8 cellular contexts compared by ENCODE assay signal in genomic region chr19:44212865-44213346, GRCh38. TPM values are rescaled to one million over a fixed set of nuclear protein-coding genes. Genes with fewer than 3 reads are reported as not detected.
DNase-seq lines count a peak whose midpoint lies in the region; ATAC-seq, FAIRE-seq and TF ChIP-seq lines count a peak whose summit lies in the region.

No MANE protein-coding gene starts in this region.

- WGBS in small intestine, 3 donors: 4 to 6% (median 5%) methylated on average over 15 of the region's 15 CpGs

- CTCF ChIA-PET in AG04450 (lab: Charles Lee): interaction anchor here (0.6 kb wide), 1 partner anchor 28 kb away, joined by 3 read pairs; no protein-coding TSS in a partner anchor

- ATAC-seq in GM18907 (IDR thresholded peaks at IDR 0.05; ENCODE audit: unreplicated experiment): peak; percentile 14

- peaks cover 0 to 9% of the 10 kb centered on the region in 2 donors for H3K36me3 ChIP-seq in small intestine (ENCODE audit: control insufficient read depth in 2 of 2, insufficient read depth in 2 of 2, low read length in 2 of 2)

- POLR2A ChIA-PET in AG04450 (lab: Yijun Ruan, JAX): interaction anchor here (0.7 to 1.2 kb wide), 5 partner anchors 48 to 259 kb away, joined by 5 to 14 read pairs (median 10); partner anchors contain the start of genes ZNF226 and ZNF285

- DNase-seq in AG04450 (ENCODE audit: low read depth, low spot score) (no peak), NCI-H146 treated with DMSO at 0.1 percent for 48 hours (lab: John Stamatoyannopoulos, UW; ENCODE audit: unreplicated experiment) (peak; percentile 47), astrocyte of the hippocampus (ENCODE audit: low read depth, low spot score) (peak; percentile 35), iPS-NIHi11 (ENCODE audit: low spot score) (peak; percentile 26), small intestine (no peak), pons (ENCODE audit: low spot score) (no peak), KBM-7 (no peak)

- no peaks in the 10 kb centered on the region for H3K27me3 ChIP-seq in AG04450 (ENCODE audit: control insufficient read depth, insufficient read depth, low read length)
- no peaks in the 10 kb centered on the region for H3K27me3 ChIP-seq in small intestine (ENCODE audit: control insufficient read depth in 2 of 2, insufficient read depth in 2 of 2, low read length in 2 of 2)

- no peak for TF ChIP-seq CTCF in AG04450 (IDR thresholded peaks at IDR 0.05; ENCODE audit: low read depth, low read length)

- H3K9me3 ChIP-seq in AG04450 (ENCODE audit: control insufficient read depth, insufficient read depth, low read length) (no peaks in the 10 kb centered on the region; the same call in 1 of the 2 replicates), small intestine (ENCODE audit: control insufficient read depth, low read depth) (peaks cover 1% of the 10 kb centered on the region)

- peaks cover 0 to 4% of the 10 kb centered on the region in 2 donors for H3K4me1 ChIP-seq in small intestine (ENCODE audit: control insufficient read depth in 2 of 2, insufficient read depth in 1 of 2, low read depth in 1 of 2, low read length in 1 of 2)

- H3K4me3 ChIP-seq in AG04450 (ENCODE audit: low read depth, low read length) (peak overlapping the region; percentile 88), small intestine (ENCODE audit: low read depth in 1 of 2, low read length in 2 of 2) (peak overlapping the region; percentile 97 to 99)

- in situ Hi-C loops in KBM-7 (cut with MboI; ENCODE audit: low pct_unique_long_range_greater_than_20kb, low sequenced_read_pairs): no loop called here

- peak overlapping the region; percentile 69 for H3K27ac ChIP-seq in AG04450 (ENCODE audit: low read depth, low read length)
- peak overlapping the region; percentile 78 to 97 for H3K27ac ChIP-seq in small intestine (ENCODE audit: low read depth in 1 of 2, low read length in 1 of 2)

- no peak for FAIRE-seq in small intestine (lab: Jason Lieb, UNC)

RNA-seq across cellular contexts. Expression of gene ZNF227, which starts 0.6 kb away (rescaled TPM):
- polyA plus RNA-seq in AG04450 (2011; rRNA removed): 9.9 and 11.8 TPM in 2 replicates
- 15.7 and 21.4 TPM in 2 replicates for polyA minus RNA-seq in AG04450 (2011; rRNA and poly(A)+ RNA removed)
- 1 to 10 TPM; 3.8 to 5.8 (median 4.3) TPM for polyA plus RNA-seq in small intestine

RNA-seq across cellular contexts. Expression of gene ZNF233, which starts 46.8 kb away (rescaled TPM):
- 1.3 and 2.0 TPM in 2 replicates for polyA plus RNA-seq in AG04450 (2011; rRNA removed)
- 1.6 and 3.0 TPM in 2 replicates for polyA minus RNA-seq in AG04450 (2011; rRNA and poly(A)+ RNA removed)
- under 1 TPM in 2 of 3 donors, not detected in 1; 0.22 to 0.91 TPM for polyA plus RNA-seq in small intestine

RNA-seq across cellular contexts. Expression of gene ZNF226, which starts 48.0 kb away (rescaled TPM):
- polyA plus RNA-seq in AG04450 (2011; rRNA removed): 30.5 and 36.1 TPM in 2 replicates
- 13.2 and 16.4 TPM in 2 replicates for polyA minus RNA-seq in AG04450 (2011; rRNA and poly(A)+ RNA removed)
- polyA plus RNA-seq in small intestine: 10 to 100 TPM; 13.6 to 22.6 (median 17.3) TPM

Comparison
In these comparisons a context has a peak if more than half of its experiments do, and no peak if none do; other contexts are left out.
1. DNase-seq: peak in NCI-H146 treated with DMSO at 0.1 percent for 48 hours (single experiment), astrocyte of the hippocampus (single experiment) and iPS-NIHi11 (single experiment); none in AG04450 (single experiment), small intestine (single experiment), pons (single experiment) and KBM-7 (single experiment).